In the genomic region with DNA sequence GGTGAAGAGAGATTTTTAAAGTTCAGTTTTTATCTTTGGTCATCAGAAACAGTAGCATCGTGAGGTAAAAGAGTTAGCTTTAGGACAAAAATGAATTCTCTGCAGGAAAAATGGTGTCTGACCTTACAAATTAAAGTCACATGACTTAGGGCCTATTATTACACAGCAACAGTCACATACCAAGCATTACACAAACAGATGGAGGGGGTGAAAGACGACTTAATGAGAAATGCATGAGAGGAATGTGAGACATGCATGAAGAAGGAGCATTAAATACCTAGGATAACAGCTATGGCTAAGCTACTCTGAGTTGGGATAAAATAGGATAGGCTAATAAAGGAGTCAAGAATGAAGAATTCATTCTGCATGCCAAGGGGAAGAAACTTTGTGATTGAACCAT, we compare ENCODE assay signal across 2 cellular contexts.
TF ChIP-seq lines count a peak whose summit lies in the region.

No MANE protein-coding gene starts in this region.

TF ChIP-seq in HCT116, 20 proteins besides CTCF, POLR2A, EP300 and RAD21 (continued from another document):
- TF ChIP-seq, protein P1, sequence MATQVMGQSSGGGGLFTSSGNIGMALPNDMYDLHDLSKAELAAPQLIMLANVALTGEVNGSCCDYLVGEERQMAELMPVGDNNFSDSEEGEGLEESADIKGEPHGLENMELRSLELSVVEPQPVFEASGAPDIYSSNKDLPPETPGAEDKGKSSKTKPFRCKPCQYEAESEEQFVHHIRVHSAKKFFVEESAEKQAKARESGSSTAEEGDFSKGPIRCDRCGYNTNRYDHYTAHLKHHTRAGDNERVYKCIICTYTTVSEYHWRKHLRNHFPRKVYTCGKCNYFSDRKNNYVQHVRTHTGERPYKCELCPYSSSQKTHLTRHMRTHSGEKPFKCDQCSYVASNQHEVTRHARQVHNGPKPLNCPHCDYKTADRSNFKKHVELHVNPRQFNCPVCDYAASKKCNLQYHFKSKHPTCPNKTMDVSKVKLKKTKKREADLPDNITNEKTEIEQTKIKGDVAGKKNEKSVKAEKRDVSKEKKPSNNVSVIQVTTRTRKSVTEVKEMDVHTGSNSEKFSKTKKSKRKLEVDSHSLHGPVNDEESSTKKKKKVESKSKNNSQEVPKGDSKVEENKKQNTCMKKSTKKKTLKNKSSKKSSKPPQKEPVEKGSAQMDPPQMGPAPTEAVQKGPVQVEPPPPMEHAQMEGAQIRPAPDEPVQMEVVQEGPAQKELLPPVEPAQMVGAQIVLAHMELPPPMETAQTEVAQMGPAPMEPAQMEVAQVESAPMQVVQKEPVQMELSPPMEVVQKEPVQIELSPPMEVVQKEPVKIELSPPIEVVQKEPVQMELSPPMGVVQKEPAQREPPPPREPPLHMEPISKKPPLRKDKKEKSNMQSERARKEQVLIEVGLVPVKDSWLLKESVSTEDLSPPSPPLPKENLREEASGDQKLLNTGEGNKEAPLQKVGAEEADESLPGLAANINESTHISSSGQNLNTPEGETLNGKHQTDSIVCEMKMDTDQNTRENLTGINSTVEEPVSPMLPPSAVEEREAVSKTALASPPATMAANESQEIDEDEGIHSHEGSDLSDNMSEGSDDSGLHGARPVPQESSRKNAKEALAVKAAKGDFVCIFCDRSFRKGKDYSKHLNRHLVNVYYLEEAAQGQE (IDR thresholded peaks at IDR 0.05; ENCODE audit: low read depth), result no peak
- no peak for TF ChIP-seq POLR2AphosphoS5 (IDR thresholded peaks at IDR 0.05; ENCODE audit: low read depth, low read length)
- TF ChIP-seq ELF1 (IDR thresholded peaks at IDR 0.05; ENCODE audit: borderline replicate concordance, low read depth), result no peak
- TF ChIP-seq ZFX (IDR thresholded peaks at IDR 0.05), result no peak
- TF ChIP-seq EGR1 (IDR thresholded peaks at IDR 0.05; ENCODE audit: low read depth), result no peak

TF ChIP-seq in WTC11, 78 proteins besides CTCF, POLR2A, EP300 and RAD21 (continued from another document):
- TF ChIP-seq, protein P2, sequence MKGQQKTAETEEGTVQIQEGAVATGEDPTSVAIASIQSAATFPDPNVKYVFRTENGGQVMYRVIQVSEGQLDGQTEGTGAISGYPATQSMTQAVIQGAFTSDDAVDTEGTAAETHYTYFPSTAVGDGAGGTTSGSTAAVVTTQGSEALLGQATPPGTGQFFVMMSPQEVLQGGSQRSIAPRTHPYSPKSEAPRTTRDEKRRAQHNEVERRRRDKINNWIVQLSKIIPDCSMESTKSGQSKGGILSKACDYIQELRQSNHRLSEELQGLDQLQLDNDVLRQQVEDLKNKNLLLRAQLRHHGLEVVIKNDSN (CRISPR knock-in tag; IDR thresholded peaks at IDR 0.05), result peak; percentile 37; the same call in 1 of the 2 replicates
- TF ChIP-seq, protein P3, sequence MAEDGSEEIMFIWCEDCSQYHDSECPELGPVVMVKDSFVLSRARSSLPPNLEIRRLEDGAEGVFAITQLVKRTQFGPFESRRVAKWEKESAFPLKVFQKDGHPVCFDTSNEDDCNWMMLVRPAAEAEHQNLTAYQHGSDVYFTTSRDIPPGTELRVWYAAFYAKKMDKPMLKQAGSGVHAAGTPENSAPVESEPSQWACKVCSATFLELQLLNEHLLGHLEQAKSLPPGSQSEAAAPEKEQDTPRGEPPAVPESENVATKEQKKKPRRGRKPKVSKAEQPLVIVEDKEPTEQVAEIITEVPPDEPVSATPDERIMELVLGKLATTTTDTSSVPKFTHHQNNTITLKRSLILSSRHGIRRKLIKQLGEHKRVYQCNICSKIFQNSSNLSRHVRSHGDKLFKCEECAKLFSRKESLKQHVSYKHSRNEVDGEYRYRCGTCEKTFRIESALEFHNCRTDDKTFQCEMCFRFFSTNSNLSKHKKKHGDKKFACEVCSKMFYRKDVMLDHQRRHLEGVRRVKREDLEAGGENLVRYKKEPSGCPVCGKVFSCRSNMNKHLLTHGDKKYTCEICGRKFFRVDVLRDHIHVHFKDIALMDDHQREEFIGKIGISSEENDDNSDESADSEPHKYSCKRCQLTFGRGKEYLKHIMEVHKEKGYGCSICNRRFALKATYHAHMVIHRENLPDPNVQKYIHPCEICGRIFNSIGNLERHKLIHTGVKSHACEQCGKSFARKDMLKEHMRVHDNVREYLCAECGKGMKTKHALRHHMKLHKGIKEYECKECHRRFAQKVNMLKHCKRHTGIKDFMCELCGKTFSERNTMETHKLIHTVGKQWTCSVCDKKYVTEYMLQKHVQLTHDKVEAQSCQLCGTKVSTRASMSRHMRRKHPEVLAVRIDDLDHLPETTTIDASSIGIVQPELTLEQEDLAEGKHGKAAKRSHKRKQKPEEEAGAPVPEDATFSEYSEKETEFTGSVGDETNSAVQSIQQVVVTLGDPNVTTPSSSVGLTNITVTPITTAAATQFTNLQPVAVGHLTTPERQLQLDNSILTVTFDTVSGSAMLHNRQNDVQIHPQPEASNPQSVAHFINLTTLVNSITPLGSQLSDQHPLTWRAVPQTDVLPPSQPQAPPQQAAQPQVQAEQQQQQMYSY (CRISPR knock-in tag; IDR thresholded peaks at IDR 0.05), result no peak
- TF ChIP-seq, protein P4, sequence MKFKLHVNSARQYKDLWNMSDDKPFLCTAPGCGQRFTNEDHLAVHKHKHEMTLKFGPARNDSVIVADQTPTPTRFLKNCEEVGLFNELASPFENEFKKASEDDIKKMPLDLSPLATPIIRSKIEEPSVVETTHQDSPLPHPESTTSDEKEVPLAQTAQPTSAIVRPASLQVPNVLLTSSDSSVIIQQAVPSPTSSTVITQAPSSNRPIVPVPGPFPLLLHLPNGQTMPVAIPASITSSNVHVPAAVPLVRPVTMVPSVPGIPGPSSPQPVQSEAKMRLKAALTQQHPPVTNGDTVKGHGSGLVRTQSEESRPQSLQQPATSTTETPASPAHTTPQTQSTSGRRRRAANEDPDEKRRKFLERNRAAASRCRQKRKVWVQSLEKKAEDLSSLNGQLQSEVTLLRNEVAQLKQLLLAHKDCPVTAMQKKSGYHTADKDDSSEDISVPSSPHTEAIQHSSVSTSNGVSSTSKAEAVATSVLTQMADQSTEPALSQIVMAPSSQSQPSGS (CRISPR knock-in tag; IDR thresholded peaks at IDR 0.05; ENCODE audit: borderline replicate concordance, low read depth), result no peak
- TF ChIP-seq ZNF423 (CRISPR knock-in tag; IDR thresholded peaks at IDR 0.05), result no peak
- TF ChIP-seq, protein P5, sequence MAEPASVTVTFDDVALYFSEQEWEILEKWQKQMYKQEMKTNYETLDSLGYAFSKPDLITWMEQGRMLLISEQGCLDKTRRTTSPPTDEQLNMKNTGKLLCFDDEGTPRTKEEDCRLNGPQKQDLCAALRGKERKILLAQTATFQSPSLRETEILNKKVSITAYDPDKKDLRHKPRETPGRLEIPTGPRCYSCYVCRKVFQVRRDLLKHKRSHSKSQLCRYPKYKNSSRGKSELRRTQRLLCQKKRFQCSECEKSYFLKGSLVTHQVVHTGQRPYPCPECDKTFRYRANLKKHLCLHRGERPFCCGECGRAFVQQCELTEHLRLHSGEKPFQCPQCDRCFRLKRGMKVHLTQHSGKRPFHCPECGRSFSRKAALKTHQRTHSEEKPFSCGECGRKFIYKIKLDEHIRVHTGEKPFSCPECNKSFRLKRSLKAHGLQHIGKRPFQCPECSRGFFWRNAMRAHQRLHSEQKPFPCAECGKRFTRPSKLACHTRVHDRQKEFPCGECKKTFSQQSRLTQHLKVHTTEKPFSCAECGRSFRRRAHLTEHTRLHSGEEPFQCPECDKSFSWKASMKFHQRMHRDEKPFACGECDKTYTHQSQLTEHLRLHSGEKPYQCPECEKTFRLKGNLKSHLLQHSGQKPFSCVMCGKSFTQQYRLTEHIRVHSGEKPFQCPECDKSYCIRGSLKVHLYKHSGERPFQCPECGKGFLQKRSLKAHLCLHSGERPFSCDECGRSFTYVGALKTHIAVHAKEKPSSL (CRISPR knock-in tag; conservative IDR thresholded peaks at IDR 0.05), result no peak
- TF ChIP-seq, protein P6, sequence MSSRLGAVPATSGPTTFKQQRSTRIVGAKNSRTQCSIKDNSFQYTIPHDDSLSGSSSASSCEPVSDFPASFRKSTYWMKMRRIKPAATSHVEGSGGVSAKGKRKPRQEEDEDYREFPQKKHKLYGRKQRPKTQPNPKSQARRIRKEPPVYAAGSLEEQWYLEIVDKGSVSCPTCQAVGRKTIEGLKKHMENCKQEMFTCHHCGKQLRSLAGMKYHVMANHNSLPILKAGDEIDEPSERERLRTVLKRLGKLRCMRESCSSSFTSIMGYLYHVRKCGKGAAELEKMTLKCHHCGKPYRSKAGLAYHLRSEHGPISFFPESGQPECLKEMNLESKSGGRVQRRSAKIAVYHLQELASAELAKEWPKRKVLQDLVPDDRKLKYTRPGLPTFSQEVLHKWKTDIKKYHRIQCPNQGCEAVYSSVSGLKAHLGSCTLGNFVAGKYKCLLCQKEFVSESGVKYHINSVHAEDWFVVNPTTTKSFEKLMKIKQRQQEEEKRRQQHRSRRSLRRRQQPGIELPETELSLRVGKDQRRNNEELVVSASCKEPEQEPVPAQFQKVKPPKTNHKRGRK (CRISPR knock-in tag; IDR thresholded peaks at IDR 0.05; ENCODE audit: borderline replicate concordance), result no peak
